17 cellular contexts compared by ENCODE assay signal in the genomic region with DNA sequence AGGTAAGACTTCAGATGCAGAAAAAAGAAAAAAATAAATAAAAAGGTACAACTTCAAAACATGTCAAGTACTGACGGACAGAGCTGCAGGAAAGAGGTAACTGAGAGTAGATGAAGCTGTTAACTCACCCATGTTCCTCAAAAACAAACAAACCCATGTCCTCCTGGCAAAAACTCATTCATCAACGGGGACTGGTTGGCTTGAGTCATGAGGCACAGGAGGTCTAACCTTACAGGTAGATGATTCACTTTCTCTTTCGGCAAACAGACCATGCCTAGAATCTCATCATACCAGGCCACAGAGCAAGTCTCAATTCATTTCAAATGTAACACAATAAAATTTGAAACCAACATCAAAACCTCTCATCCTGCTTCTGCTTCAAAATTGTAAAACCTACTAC. TPM values are rescaled to one million over a fixed set of nuclear protein-coding genes. Genes with fewer than 3 reads are reported as not detected.
DNase-seq lines count a peak whose midpoint lies in the region; ATAC-seq, FAIRE-seq and TF ChIP-seq lines count a peak whose summit lies in the region.
"Had no signal": no experiment of that assay in that cellular context is flagged by ENCODE, and none has a peak within 500 bp of the region (broad histone marks: within the 10 kb centered on the region; RNA-seq: fewer than 3 reads in every experiment).

No MANE protein-coding gene starts in this region.

- H3K9me3 Mint-ChIP-seq in activated CD4-positive, alpha-beta T cell treated with anti-CD3 and anti-CD28 coated beads for 36 hours (ENCODE audit: low read depth), result no peaks in the 10 kb centered on the region
- H3K9me3 Mint-ChIP-seq: activated B cell treated with CpG ODN at 0.5 μM for 24 hours had no signal

- H3K9me3 ChIP-seq in HepG2 (ENCODE audit: low read length), result no peaks in the 10 kb centered on the region
- H3K9me3 ChIP-seq: esophagus squamous epithelium, neutrophil had no signal

- no peaks in the 10 kb centered on the region for H4K20me1 ChIP-seq in HepG2 (ENCODE audit: insufficient read depth, low read length)

- H3K4me1 ChIP-seq in HepG2 (ENCODE audit: insufficient read depth, low read length), result peaks cover 72% of the 10 kb centered on the region

- TF ChIP-seq EP300 in HepG2 (IDR thresholded peaks at IDR 0.05; ENCODE audit: low read depth in 2 of 2, low read length in 2 of 2), result no peak
- no peak for TF ChIP-seq EP300 in HepG2 (CRISPR knock-in tag; IDR thresholded peaks at IDR 0.05; ENCODE audit: borderline replicate concordance)

- TF ChIP-seq CTCF in VCaP (conservative IDR thresholded peaks at IDR 0.05) (no peak), HepG2 (CRISPR knock-in tag; IDR thresholded peaks at IDR 0.05) (no peak)

- H3K27me3 ChIP-seq in HepG2 (ENCODE audit: control insufficient read depth in 1 of 2, insufficient read depth in 2 of 2, low read length in 2 of 2), result no peaks in the 10 kb centered on the region
- H3K27me3 ChIP-seq: esophagus squamous epithelium, neutrophil had no signal

- no peaks in the 10 kb centered on the region for H3K27me3 Mint-ChIP-seq in activated CD4-positive, alpha-beta T cell treated with anti-CD3 and anti-CD28 coated beads for 36 hours
- H3K27me3 Mint-ChIP-seq: activated B cell treated with CpG ODN at 0.5 μM for 24 hours had no signal

- BruUV-seq in HepG2 (replicated peaks; lab: Mats Ljungman, UMichigan), result no TSS peak

- H3K4me3 Mint-ChIP-seq in activated CD4-positive, alpha-beta T cell treated with anti-CD3 and anti-CD28 coated beads for 36 hours, result no peak overlapping the region
- H3K4me3 Mint-ChIP-seq: activated B cell treated with CpG ODN at 0.5 μM for 24 hours, H9 had no signal

- H2AFZ ChIP-seq in HepG2 (ENCODE audit: low read length), result no peak overlapping the region

- TF ChIP-seq POLR2A in HepG2 (IDR thresholded peaks at IDR 0.05; ENCODE audit: insufficient read depth in 1 of 2, low read depth in 2 of 2, low read length in 2 of 2), result no peak

- H3K4me3 ChIP-seq in HepG2 (replicated peaks in 1 of 3; ENCODE audit: insufficient read depth in 1 of 3, low read depth in 2 of 3, low read length in 3 of 3), result no peak overlapping the region
- H3K4me3 ChIP-seq: esophagus squamous epithelium, lung had no signal

- DNase-seq in activated CD4-positive, alpha-beta T cell treated with anti-CD3 and anti-CD28 coated beads for 36 hours, result peak; percentile 56
- no peak for DNase-seq in activated CD4-positive, alpha-beta T cell treated with anti-CD3 and anti-CD28 coated beads, Interleukin-2, amount 50 U/mL, for 4 hours
- DNase-seq in DMS53 treated with DMSO at 0.1 percent for 48 hours (lab: John Stamatoyannopoulos, UW; ENCODE audit: unreplicated experiment), result peak; percentile 49
- DNase-seq in HepG2 (ENCODE audit: low spot score), result peak; percentile 88
- DNase-seq in HTR-8/SVneo (ENCODE audit: insufficient read length, low spot score), result no peak
- no peak for DNase-seq in HUDEP-2 (lab: John Stamatoyannopoulos, UW; ENCODE audit: unreplicated experiment in 76 of 76)
- no peak for DNase-seq in NCI-H1092 treated with DMSO at 0.1 percent for 48 hours (lab: John Stamatoyannopoulos, UW)
- DNase-seq: activated B cell treated with CpG ODN at 0.5 μM for 24 hours, activated gamma-delta T cell treated with Interleukin-2 at 50 U/mL for 16 hours, esophagus squamous epithelium, H9, hypothalamus, NCI-H226, SW 1271 had no signal

- FAIRE-seq in HepG2 (lab: Jason Lieb, UNC), result peak; percentile 98
- FAIRE-seq in HTR-8/SVneo (lab: Jason Lieb, UNC), result no peak

- H3K36me3 ChIP-seq in HepG2 (replicated peaks in 1 of 2; ENCODE audit: control insufficient read depth in 1 of 2, insufficient read depth in 2 of 2, low read length in 2 of 2), result peaks cover 0 to 3% of the 10 kb centered on the region in 2 experiments; a peak in 2 of 5 replicates

- H3K4me1 Mint-ChIP-seq in activated CD4-positive, alpha-beta T cell treated with anti-CD3 and anti-CD28 coated beads for 36 hours, result peaks cover 40% of the 10 kb centered on the region

- peaks cover 7% of the 10 kb centered on the region for H3K36me3 Mint-ChIP-seq in activated CD4-positive, alpha-beta T cell treated with anti-CD3 and anti-CD28 coated beads for 36 hours (ENCODE audit: low read depth)

- peak; percentile 83 for ATAC-seq in activated CD4-positive, alpha-beta T cell treated with anti-CD3 and anti-CD28 coated beads for 36 hours
- peak; percentile 1; the same call in 1 of the 3 replicates for ATAC-seq in HepG2

- no peak for TF ChIP-seq RAD21 in HepG2 (CRISPR knock-in tag; IDR thresholded peaks at IDR 0.05)

- CTCF ChIA-PET in activated CD4-positive, alpha-beta T cell treated with anti-CD3 and anti-CD28 coated beads for 36 hours (lab: Charles Lee), result interaction anchor here (0.6 to 1.4 kb wide), 3 partner anchors 12 to 97 kb away, joined by 3 to 5 read pairs (median 3); no protein-coding TSS in a partner anchor
- CTCF ChIA-PET in HepG2 (lab: Yijun Ruan, JAX; ENCODE audit: low intra/inter-chr PET ratio, low total read pairs), result no interaction called here

- 25% methylated on average over 3 of the region's 3 CpGs for WGBS in HepG2 (ENCODE audit: low lambda C conversion rate)

- in situ Hi-C loops in HepG2 (cut with HindIII; ENCODE audit: extremely low pct_ligation_motif_present, low pct_unique_long_range_greater_than_20kb), result no loop called here

- intact Hi-C loops in activated CD4-positive, alpha-beta T cell treated with anti-CD3 and anti-CD28 coated beads for 36 hours (cut with DNase I, micrococcal nuclease), result no loop called here
- intact Hi-C loops in HepG2 (cut with micrococcal nuclease; ENCODE audit: unreplicated experiment), result no loop called here

- no peak overlapping the region for H3K9ac ChIP-seq in HepG2 (ENCODE audit: insufficient read depth, low read depth, low read length)

- peaks cover 5% of the 10 kb centered on the region for H3K79me2 ChIP-seq in HepG2 (ENCODE audit: insufficient read depth, low read length)

- peak overlapping the region; percentile 26; the same call in 1 of the 2 replicates for H3K4me2 ChIP-seq in HepG2 (ENCODE audit: low read depth, low read length)

- POLR2A ChIA-PET in activated CD4-positive, alpha-beta T cell treated with anti-CD3 and anti-CD28 coated beads for 36 hours (lab: Charles Lee), result no interaction called here
- POLR2A ChIA-PET in HepG2 (lab: Yijun Ruan, JAX), result no interaction called here

- H3K27ac ChIP-seq in VCaP, result peak overlapping the region; percentile 99
- H3K27ac ChIP-seq in HepG2 (ENCODE audit: extremely low read length, insufficient read depth, low read length), result peak overlapping the region; percentile 31
- H3K27ac ChIP-seq: neutrophil had no signal

- peak overlapping the region; percentile 43 for H3K27ac Mint-ChIP-seq in activated CD4-positive, alpha-beta T cell treated with anti-CD3 and anti-CD28 coated beads for 36 hours
- H3K27ac Mint-ChIP-seq: activated B cell treated with CpG ODN at 0.5 μM for 24 hours, H9 had no signal

RNA-seq across cellular contexts. Expression of a gene that starts 12.3 kb away (rescaled TPM):
- total RNA-seq in activated CD4-positive, alpha-beta T cell treated with anti-CD3 and anti-CD28 coated beads for 36 hours, result 100 to 1,000 TPM; 239 to 259 TPM
- total RNA-seq in HepG2 (2016; rRNA removed; fragmentation: Illumina TruSeq; extraction: Trizol), result 101 and 192 TPM in 2 replicates
- total RNA-seq in HepG2 (2016; cell fraction: cytosol; rRNA removed; fragmentation: Illumina TruSeq; extraction: Trizol; ENCODE audit: low read depth), result 28.4 and 29.9 TPM in 2 replicates
- total RNA-seq in HepG2 (2016; cell fraction: insoluble cytoplasmic fraction; rRNA removed; fragmentation: Illumina TruSeq; extraction: Trizol), result 118 and 157 TPM in 2 replicates
- 63.2 and 68.3 TPM in 2 replicates for total RNA-seq in HepG2 (2016; cell fraction: membrane; rRNA removed; fragmentation: Illumina TruSeq; extraction: Trizol)
- 147 and 173 TPM in 2 replicates for total RNA-seq in HepG2 (2016; cell fraction: nucleus; rRNA removed; fragmentation: Illumina TruSeq; extraction: Trizol)
- 51.7 and 92.4 TPM in 2 replicates for polyA plus RNA-seq in HepG2 (2011; rRNA removed)
- 62.2 and 67.6 TPM in 2 replicates for polyA plus RNA-seq in HepG2 (2011; cell fraction: cytosol; rRNA removed)
- 516 and 545 TPM in 2 replicates for polyA plus RNA-seq in HepG2 (2011; cell fraction: nucleus; rRNA removed)
- 163 and 245 TPM in 2 replicates for polyA plus RNA-seq in HepG2 (2012)
- polyA plus RNA-seq in HepG2 (2016; cell fraction: cytosol; fragmentation: Illumina TruSeq; extraction: Trizol; ENCODE audit: low read depth), result 24.8 and 25.4 TPM in 2 replicates
- polyA plus RNA-seq in HepG2 (2016; cell fraction: insoluble cytoplasmic fraction; fragmentation: Illumina TruSeq; extraction: Trizol; ENCODE audit: low read depth), result 209 and 303 TPM in 2 replicates
- polyA plus RNA-seq in HepG2 (2016; cell fraction: membrane; fragmentation: Illumina TruSeq; extraction: Trizol; ENCODE audit: low read depth), result 52.3 and 61.0 TPM in 2 replicates
- 501 and 529 TPM in 2 replicates for polyA plus RNA-seq in HepG2 (2016; cell fraction: nucleus; fragmentation: Illumina TruSeq; extraction: Trizol; ENCODE audit: insufficient read depth, low read depth)
- 35.6 and 241 TPM in 2 replicates for polyA minus RNA-seq in HepG2 (2011; rRNA and poly(A)+ RNA removed; ENCODE audit: low replicate concordance)
- 226 and 344 TPM in 2 replicates for polyA minus RNA-seq in HepG2 (2011; cell fraction: cytosol; rRNA and poly(A)+ RNA removed)
- polyA minus RNA-seq in HepG2 (2011; cell fraction: nucleus; rRNA and poly(A)+ RNA removed), result 97.7 and 151 TPM in 2 replicates

RNA-seq across cellular contexts. Expression of a gene that starts 44.7 kb away (rescaled TPM):
- total RNA-seq in activated CD4-positive, alpha-beta T cell treated with anti-CD3 and anti-CD28 coated beads for 36 hours, result 100 to 1,000 TPM; 119 to 124 TPM
- total RNA-seq in HepG2 (2016; rRNA removed; fragmentation: Illumina TruSeq; extraction: Trizol), result 67.9 and 109 TPM in 2 replicates
- total RNA-seq in HepG2 (2016; cell fraction: cytosol; rRNA removed; fragmentation: Illumina TruSeq; extraction: Trizol; ENCODE audit: low read depth), result 206 and 220 TPM in 2 replicates
- total RNA-seq in HepG2 (2016; cell fraction: insoluble cytoplasmic fraction; rRNA removed; fragmentation: Illumina TruSeq; extraction: Trizol), result 58.4 and 113 TPM in 2 replicates
- total RNA-seq in HepG2 (2016; cell fraction: membrane; rRNA removed; fragmentation: Illumina TruSeq; extraction: Trizol), result 268 and 276 TPM in 2 replicates
- 69.9 and 102 TPM in 2 replicates for total RNA-seq in HepG2 (2016; cell fraction: nucleus; rRNA removed; fragmentation: Illumina TruSeq; extraction: Trizol)
- 81.0 and 108 TPM in 2 replicates for polyA plus RNA-seq in HepG2 (2011; rRNA removed)
- 64.5 and 97.7 TPM in 2 replicates for polyA plus RNA-seq in HepG2 (2011; cell fraction: cytosol; rRNA removed)
- 583 and 668 TPM in 2 replicates for polyA plus RNA-seq in HepG2 (2011; cell fraction: nucleus; rRNA removed)
- polyA plus RNA-seq in HepG2 (2012), result 82.7 and 123 TPM in 2 replicates
- 353 and 384 TPM in 2 replicates for polyA plus RNA-seq in HepG2 (2016; cell fraction: cytosol; fragmentation: Illumina TruSeq; extraction: Trizol; ENCODE audit: low read depth)
- 138 and 172 TPM in 2 replicates for polyA plus RNA-seq in HepG2 (2016; cell fraction: insoluble cytoplasmic fraction; fragmentation: Illumina TruSeq; extraction: Trizol; ENCODE audit: low read depth)
- polyA plus RNA-seq in HepG2 (2016; cell fraction: membrane; fragmentation: Illumina TruSeq; extraction: Trizol; ENCODE audit: low read depth), result 444 and 521 TPM in 2 replicates
- polyA plus RNA-seq in HepG2 (2016; cell fraction: nucleus; fragmentation: Illumina TruSeq; extraction: Trizol; ENCODE audit: insufficient read depth, low read depth), result 330 and 339 TPM in 2 replicates
- 47.0 and 79.2 TPM in 2 replicates for polyA minus RNA-seq in HepG2 (2011; rRNA and poly(A)+ RNA removed; ENCODE audit: low replicate concordance)
- polyA minus RNA-seq in HepG2 (2011; cell fraction: cytosol; rRNA and poly(A)+ RNA removed), result 31.7 and 34.4 TPM in 2 replicates
- polyA minus RNA-seq in HepG2 (2011; cell fraction: nucleus; rRNA and poly(A)+ RNA removed), result 85.7 and 87.9 TPM in 2 replicates

RNA-seq across cellular contexts. Expression of a gene that starts 58.6 kb away (rescaled TPM):
- total RNA-seq in activated CD4-positive, alpha-beta T cell treated with anti-CD3 and anti-CD28 coated beads for 36 hours, result 10 to 100 TPM; 69.0 to 73.5 TPM
- total RNA-seq in HepG2 (2016; rRNA removed; fragmentation: Illumina TruSeq; extraction: Trizol), result 106 and 124 TPM in 2 replicates
- total RNA-seq in HepG2 (2016; cell fraction: cytosol; rRNA removed; fragmentation: Illumina TruSeq; extraction: Trizol; ENCODE audit: low read depth), result 87.3 and 88.2 TPM in 2 replicates
- 99.7 and 134 TPM in 2 replicates for total RNA-seq in HepG2 (2016; cell fraction: insoluble cytoplasmic fraction; rRNA removed; fragmentation: Illumina TruSeq; extraction: Trizol)
- total RNA-seq in HepG2 (2016; cell fraction: membrane; rRNA removed; fragmentation: Illumina TruSeq; extraction: Trizol), result 96.5 and 111 TPM in 2 replicates
- total RNA-seq in HepG2 (2016; cell fraction: nucleus; rRNA removed; fragmentation: Illumina TruSeq; extraction: Trizol), result 89.5 and 106 TPM in 2 replicates
- 128 and 161 TPM in 2 replicates for polyA plus RNA-seq in HepG2 (2011; rRNA removed)
- 107 and 157 TPM in 2 replicates for polyA plus RNA-seq in HepG2 (2011; cell fraction: cytosol; rRNA removed)
- polyA plus RNA-seq in HepG2 (2011; cell fraction: nucleus; rRNA removed), result 389 and 467 TPM in 2 replicates
- 102 and 120 TPM in 2 replicates for polyA plus RNA-seq in HepG2 (2012)
- polyA plus RNA-seq in HepG2 (2016; cell fraction: cytosol; fragmentation: Illumina TruSeq; extraction: Trizol; ENCODE audit: low read depth), result 96.5 and 102 TPM in 2 replicates
- polyA plus RNA-seq in HepG2 (2016; cell fraction: insoluble cytoplasmic fraction; fragmentation: Illumina TruSeq; extraction: Trizol; ENCODE audit: low read depth), result 120 and 146 TPM in 2 replicates
- polyA plus RNA-seq in HepG2 (2016; cell fraction: membrane; fragmentation: Illumina TruSeq; extraction: Trizol; ENCODE audit: low read depth), result 103 and 104 TPM in 2 replicates
- 225 and 229 TPM in 2 replicates for polyA plus RNA-seq in HepG2 (2016; cell fraction: nucleus; fragmentation: Illumina TruSeq; extraction: Trizol; ENCODE audit: insufficient read depth, low read depth)
- 182 and 265 TPM in 2 replicates for polyA minus RNA-seq in HepG2 (2011; rRNA and poly(A)+ RNA removed; ENCODE audit: low replicate concordance)
- polyA minus RNA-seq in HepG2 (2011; cell fraction: cytosol; rRNA and poly(A)+ RNA removed), result 76.6 and 80.3 TPM in 2 replicates
- polyA minus RNA-seq in HepG2 (2011; cell fraction: nucleus; rRNA and poly(A)+ RNA removed), result 60.2 and 61.0 TPM in 2 replicates

RNA-seq across cellular contexts. Expression of a gene that starts 58.7 kb away (rescaled TPM):
- 10 to 100 TPM; 16.9 to 17.5 TPM for total RNA-seq in activated CD4-positive, alpha-beta T cell treated with anti-CD3 and anti-CD28 coated beads for 36 hours
- total RNA-seq in HepG2 (2016; rRNA removed; fragmentation: Illumina TruSeq; extraction: Trizol), result 27.8 and 64.0 TPM in 2 replicates
- total RNA-seq in HepG2 (2016; cell fraction: cytosol; rRNA removed; fragmentation: Illumina TruSeq; extraction: Trizol; ENCODE audit: low read depth), result 72.5 and 73.8 TPM in 2 replicates
- 23.6 and 61.0 TPM in 2 replicates for total RNA-seq in HepG2 (2016; cell fraction: insoluble cytoplasmic fraction; rRNA removed; fragmentation: Illumina TruSeq; extraction: Trizol)
- total RNA-seq in HepG2 (2016; cell fraction: membrane; rRNA removed; fragmentation: Illumina TruSeq; extraction: Trizol), result 95.0 and 98.0 TPM in 2 replicates
- 53.3 and 60.7 TPM in 2 replicates for total RNA-seq in HepG2 (2016; cell fraction: nucleus; rRNA removed; fragmentation: Illumina TruSeq; extraction: Trizol)
- polyA plus RNA-seq in HepG2 (2011; rRNA removed), result 61.4 and 90.6 TPM in 2 replicates
- 36.1 and 62.0 TPM in 2 replicates for polyA plus RNA-seq in HepG2 (2011; cell fraction: cytosol; rRNA removed)
- polyA plus RNA-seq in HepG2 (2011; cell fraction: nucleus; rRNA removed), result 548 and 733 TPM in 2 replicates
- 60.9 and 71.7 TPM in 2 replicates for polyA plus RNA-seq in HepG2 (2012)
- polyA plus RNA-seq in HepG2 (2016; cell fraction: cytosol; fragmentation: Illumina TruSeq; extraction: Trizol; ENCODE audit: low read depth), result 106 and 121 TPM in 2 replicates
- polyA plus RNA-seq in HepG2 (2016; cell fraction: insoluble cytoplasmic fraction; fragmentation: Illumina TruSeq; extraction: Trizol; ENCODE audit: low read depth), result 35.7 and 47.7 TPM in 2 replicates
- 128 and 132 TPM in 2 replicates for polyA plus RNA-seq in HepG2 (2016; cell fraction: membrane; fragmentation: Illumina TruSeq; extraction: Trizol; ENCODE audit: low read depth)
- polyA plus RNA-seq in HepG2 (2016; cell fraction: nucleus; fragmentation: Illumina TruSeq; extraction: Trizol; ENCODE audit: insufficient read depth, low read depth), result 227 and 229 TPM in 2 replicates
- 12.3 and 58.2 TPM in 2 replicates for polyA minus RNA-seq in HepG2 (2011; rRNA and poly(A)+ RNA removed; ENCODE audit: low replicate concordance)
- 21.9 and 29.0 TPM in 2 replicates for polyA minus RNA-seq in HepG2 (2011; cell fraction: cytosol; rRNA and poly(A)+ RNA removed)
- polyA minus RNA-seq in HepG2 (2011; cell fraction: nucleus; rRNA and poly(A)+ RNA removed), result 29.7 and 35.9 TPM in 2 replicates

Comparison
In these comparisons a context has a peak if more than half of its experiments do, and no peak if none do; other contexts are left out.
1. DNase-seq: peak in activated CD4-positive, alpha-beta T cell treated with anti-CD3 and anti-CD28 coated beads for 36 hours (single experiment), DMS53 treated with DMSO at 0.1 percent for 48 hours (single experiment) and HepG2 (single experiment); none in activated CD4-positive, alpha-beta T cell treated with anti-CD3 and anti-CD28 coated beads, Interleukin-2, amount 50 U/mL, for 4 hours (0 of 2), HTR-8/SVneo (single experiment), HUDEP-2 (0 of 76) and NCI-H1092 treated with DMSO at 0.1 percent for 48 hours (single experiment).